In genomic region chr22:24976442-24977218, GRCh38 we compare ENCODE assay signal across 1 cellular context.
TF ChIP-seq lines count a peak whose summit lies in the region.

No MANE protein-coding gene starts in this region.

TF ChIP-seq in liver, 16 proteins besides CTCF, POLR2A, EP300 and RAD21 (continued from another document):
- TF ChIP-seq REST (IDR thresholded peaks at IDR 0.05): no peak
- no peak for TF ChIP-seq HNF4A (conservative IDR thresholded peaks at IDR 0.05)
- no peak for TF ChIP-seq FOXA1 (IDR thresholded peaks at IDR 0.05)
- no peak for TF ChIP-seq HNF4G (IDR thresholded peaks at IDR 0.05)
- TF ChIP-seq SP1 (IDR thresholded peaks at IDR 0.05): no peak
- TF ChIP-seq, protein P1, sequence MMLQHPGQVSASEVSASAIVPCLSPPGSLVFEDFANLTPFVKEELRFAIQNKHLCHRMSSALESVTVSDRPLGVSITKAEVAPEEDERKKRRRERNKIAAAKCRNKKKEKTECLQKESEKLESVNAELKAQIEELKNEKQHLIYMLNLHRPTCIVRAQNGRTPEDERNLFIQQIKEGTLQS (IDR thresholded peaks at IDR 0.05): no peak
- TF ChIP-seq YY1 (IDR thresholded peaks at IDR 0.05): no peak
- TF ChIP-seq JUND (IDR thresholded peaks at IDR 0.05): no peak
- TF ChIP-seq, protein P2, sequence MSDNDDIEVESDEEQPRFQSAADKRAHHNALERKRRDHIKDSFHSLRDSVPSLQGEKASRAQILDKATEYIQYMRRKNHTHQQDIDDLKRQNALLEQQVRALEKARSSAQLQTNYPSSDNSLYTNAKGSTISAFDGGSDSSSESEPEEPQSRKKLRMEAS (IDR thresholded peaks at IDR 0.05): no peak
